Comparison of ENCODE assay signal across 29 cellular contexts in the genomic region with DNA sequence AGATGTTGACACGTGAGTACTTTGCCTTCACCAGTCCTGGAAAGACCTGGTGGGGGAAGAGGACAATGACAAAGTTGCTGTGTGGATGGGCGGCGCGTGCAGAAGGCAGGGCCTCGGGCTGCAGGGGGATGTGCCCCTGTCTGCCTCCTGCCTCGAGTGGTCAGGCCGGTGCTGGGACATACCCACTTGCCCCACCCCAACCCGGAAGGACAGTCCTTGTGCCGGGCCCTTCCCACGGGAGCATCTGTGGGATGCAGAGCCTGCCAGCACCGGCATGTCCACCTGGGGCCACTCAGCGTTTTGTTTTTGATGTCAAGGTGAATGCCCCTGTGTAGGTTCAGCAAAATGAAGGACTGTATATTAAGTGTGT.
"Had no signal": no experiment of that assay in that cellular context is flagged by ENCODE, and none has a peak within 500 bp of the region (broad histone marks: within the 10 kb centered on the region; RNA-seq: fewer than 3 reads in every experiment).

No MANE protein-coding gene starts in this region.

- H3K27me3 ChIP-seq: body of pancreas had no signal

- H3K27ac Mint-ChIP-seq: activated CD4-positive, alpha-beta T cell treated with anti-CD3 and anti-CD28 coated beads for 36 hours; activated CD8-positive, alpha-beta T cell treated with anti-CD3 and anti-CD28 coated beads, Interleukin-2, amount 10 ng/mL, durations not matched to agents 7 days and 5 days; activated naive CD8-positive, alpha-beta T cell; activated T-cell treated with anti-CD3 and anti-CD28 coated beads, Interleukin-2, amount 50 U/mL, for 72 hours; mesothelial cell of epicardium; naive thymus-derived CD4-positive, alpha-beta T cell; neural progenitor cell; stimulated activated naive B cell treated with anti-CD40 and anti-IgM and Interleukin-4, amounts not matched to agents 10 μg/mL and 1 μg/mL and 100 μg/mL, for 72 hours; T-helper 2 cell treated with Interferon-gamma antibody and Interleukin-4, amounts not matched to agents 5 μg/mL and 100 μg/mL, for 36 hours had no signal

- H3K9me3 ChIP-seq: body of pancreas, heart right ventricle, left lung, stomach, thyroid gland, upper lobe of left lung had no signal

- H3K4me1 Mint-ChIP-seq: activated CD4-positive, alpha-beta T cell treated with anti-CD3 and anti-CD28 coated beads for 36 hours; mesothelial cell of epicardium had no signal

- H3K4me1 ChIP-seq: body of pancreas, left lung, neural progenitor cell, thyroid gland had no signal

- H3K36me3 ChIP-seq: heart right ventricle, left lung, neural progenitor cell, stomach, thyroid gland, upper lobe of left lung had no signal

- DNase-seq: activated CD4-positive, alpha-beta T cell treated with anti-CD3 and anti-CD28 coated beads for 36 hours; activated CD4-positive, CD25-positive, alpha-beta regulatory T cell; activated CD8-positive, alpha-beta T cell treated with anti-CD3 and anti-CD28 coated beads, Interleukin-2, amount 10 ng/mL, durations not matched to agents 7 days and 5 days; activated naive CD4-positive, alpha-beta T cell treated with Interleukin-2 at 50 U/mL for 16 hours; activated T-cell treated with anti-CD3 and anti-CD28 coated beads for 4 hours; activated T-cell treated with anti-CD3 and anti-CD28 coated beads, Interleukin-2, amount 50 U/mL, for 72 hours; anterior cingulate cortex; body of pancreas; cortex of kidney; foreskin fibroblast; kidney glomerular epithelial cell; naive thymus-derived CD4-positive, alpha-beta T cell; small intestine; stimulated activated CD4-positive, alpha-beta T cell treated with anti-CD3 and anti-CD28 coated beads, Interleukin-1b, Interleukin-23, amount 100 ng/mL, for 48 hours; stimulated activated CD4-positive, alpha-beta T cell treated with anti-CD3 and anti-CD28 coated beads, Interleukin-4, amount 100 ng/mL, for 4 hours; stimulated activated CD8-positive, alpha-beta memory T cell treated with anti-CD3 and anti-CD28 coated beads, Interleukin-4, amount 100 ng/mL, for 48 hours; stimulated activated naive B cell treated with anti-CD40 and anti-IgM and Interleukin-4, amounts not matched to agents 10 μg/mL and 1 μg/mL and 100 μg/mL, for 72 hours; stomach; T-helper 1 cell; thyroid gland; upper lobe of left lung had no signal

- H3K36me3 Mint-ChIP-seq: activated naive CD8-positive, alpha-beta T cell; mesothelial cell of epicardium; naive thymus-derived CD4-positive, alpha-beta T cell; neural progenitor cell had no signal

- H3K4me3 ChIP-seq: body of pancreas, heart right ventricle, left lung, neural progenitor cell, stomach, thyroid gland, upper lobe of left lung had no signal

- ATAC-seq: activated CD4-positive, alpha-beta T cell treated with anti-CD3 and anti-CD28 coated beads for 36 hours; activated CD8-positive, alpha-beta T cell treated with anti-CD3 and anti-CD28 coated beads, Interleukin-2, amount 10 ng/mL, durations not matched to agents 7 days and 5 days; activated T-cell treated with anti-CD3 and anti-CD28 coated beads, Interleukin-2, amount 50 U/mL, for 72 hours; body of pancreas; esophagus mucosa; heart right ventricle; left lung; naive thymus-derived CD4-positive, alpha-beta T cell; sciatic nerve; stimulated activated naive B cell treated with anti-CD40 and anti-IgM and Interleukin-4, amounts not matched to agents 10 μg/mL and 1 μg/mL and 100 μg/mL, for 72 hours had no signal

- H3K9me3 Mint-ChIP-seq: activated T-cell treated with anti-CD3 and anti-CD28 coated beads, Interleukin-2, amount 50 U/mL, for 72 hours; mesothelial cell of epicardium; neural progenitor cell; stimulated activated naive B cell treated with anti-CD40 and anti-IgM and Interleukin-4, amounts not matched to agents 10 μg/mL and 1 μg/mL and 100 μg/mL, for 72 hours; T-helper 2 cell treated with Interferon-gamma antibody and Interleukin-4, amounts not matched to agents 5 μg/mL and 100 μg/mL, for 36 hours had no signal

- H3K4me3 Mint-ChIP-seq: activated CD4-positive, alpha-beta T cell treated with anti-CD3 and anti-CD28 coated beads for 36 hours; activated CD8-positive, alpha-beta T cell treated with anti-CD3 and anti-CD28 coated beads, Interleukin-2, amount 10 ng/mL, durations not matched to agents 7 days and 5 days; activated naive CD8-positive, alpha-beta T cell; activated T-cell treated with anti-CD3 and anti-CD28 coated beads, Interleukin-2, amount 50 U/mL, for 72 hours; mesothelial cell of epicardium; naive thymus-derived CD4-positive, alpha-beta T cell; neural progenitor cell; stimulated activated naive B cell treated with anti-CD40 and anti-IgM and Interleukin-4, amounts not matched to agents 10 μg/mL and 1 μg/mL and 100 μg/mL, for 72 hours; T-helper 2 cell treated with Interferon-gamma antibody and Interleukin-4, amounts not matched to agents 5 μg/mL and 100 μg/mL, for 36 hours had no signal

- H3K27ac ChIP-seq: body of pancreas, heart right ventricle, left lung, neural progenitor cell, stomach, thyroid gland, upper lobe of left lung had no signal
